In the genomic region with DNA sequence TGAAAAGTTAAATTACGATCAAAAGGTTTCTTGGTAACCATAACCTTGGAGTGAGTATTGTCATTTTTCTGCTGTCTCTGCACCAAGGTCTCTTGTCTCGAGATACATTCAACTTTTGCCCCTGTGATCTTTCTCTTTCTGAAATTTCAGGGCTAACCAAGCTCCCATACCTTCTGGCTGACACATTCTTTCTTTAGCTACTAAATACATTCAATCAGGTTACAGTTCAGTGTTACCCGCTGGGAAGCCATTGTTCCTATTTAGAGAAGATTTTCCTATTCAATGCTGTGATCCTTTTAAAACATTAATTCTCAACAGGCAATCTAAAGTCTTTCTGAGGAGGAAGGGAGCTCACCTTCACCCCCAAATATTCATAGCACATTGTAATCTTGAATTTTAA, we compare ENCODE assay signal across 1 cellular context.
TF ChIP-seq lines count a peak whose summit lies in the region.

No MANE protein-coding gene starts in this region.

TF ChIP-seq in GM12878, 131 proteins besides CTCF, POLR2A, EP300 and RAD21:
- no peak for TF ChIP-seq HDGF (IDR thresholded peaks at IDR 0.05)
- TF ChIP-seq SMAD1 (IDR thresholded peaks at IDR 0.05; ENCODE audit: low read depth, partially characterized antibody) = no peak
- TF ChIP-seq POLR2AphosphoS2 (IDR thresholded peaks at IDR 0.05; ENCODE audit: low read depth, low read length) = no peak
- TF ChIP-seq MEF2A (IDR thresholded peaks at IDR 0.05; ENCODE audit: insufficient read depth, low read depth, low read length) = no peak
- no peak for TF ChIP-seq IRF4 (IDR thresholded peaks at IDR 0.05; ENCODE audit: low read depth, low read length)
- no peak for TF ChIP-seq ETV6 (conservative IDR thresholded peaks at IDR 0.05 in 1 of 2, IDR thresholded peaks at IDR 0.05 in 1 of 2; ENCODE audit: borderline replicate concordance in 1 of 2, low read depth in 1 of 2)
- no peak for TF ChIP-seq ESRRA (IDR thresholded peaks at IDR 0.05; ENCODE audit: low read length)
- no peak for TF ChIP-seq CBFB (IDR thresholded peaks at IDR 0.05; ENCODE audit: low read depth)
- TF ChIP-seq, protein P1, sequence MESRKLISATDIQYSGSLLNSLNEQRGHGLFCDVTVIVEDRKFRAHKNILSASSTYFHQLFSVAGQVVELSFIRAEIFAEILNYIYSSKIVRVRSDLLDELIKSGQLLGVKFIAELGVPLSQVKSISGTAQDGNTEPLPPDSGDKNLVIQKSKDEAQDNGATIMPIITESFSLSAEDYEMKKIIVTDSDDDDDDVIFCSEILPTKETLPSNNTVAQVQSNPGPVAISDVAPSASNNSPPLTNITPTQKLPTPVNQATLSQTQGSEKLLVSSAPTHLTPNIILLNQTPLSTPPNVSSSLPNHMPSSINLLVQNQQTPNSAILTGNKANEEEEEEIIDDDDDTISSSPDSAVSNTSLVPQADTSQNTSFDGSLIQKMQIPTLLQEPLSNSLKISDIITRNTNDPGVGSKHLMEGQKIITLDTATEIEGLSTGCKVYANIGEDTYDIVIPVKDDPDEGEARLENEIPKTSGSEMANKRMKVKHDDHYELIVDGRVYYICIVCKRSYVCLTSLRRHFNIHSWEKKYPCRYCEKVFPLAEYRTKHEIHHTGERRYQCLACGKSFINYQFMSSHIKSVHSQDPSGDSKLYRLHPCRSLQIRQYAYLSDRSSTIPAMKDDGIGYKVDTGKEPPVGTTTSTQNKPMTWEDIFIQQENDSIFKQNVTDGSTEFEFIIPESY (IDR thresholded peaks at IDR 0.05) = no peak
- TF ChIP-seq NR2C2 (IDR thresholded peaks at IDR 0.05; ENCODE audit: borderline replicate concordance, control insufficient read depth, insufficient read length, low read depth) = no peak
- TF ChIP-seq, protein P2, sequence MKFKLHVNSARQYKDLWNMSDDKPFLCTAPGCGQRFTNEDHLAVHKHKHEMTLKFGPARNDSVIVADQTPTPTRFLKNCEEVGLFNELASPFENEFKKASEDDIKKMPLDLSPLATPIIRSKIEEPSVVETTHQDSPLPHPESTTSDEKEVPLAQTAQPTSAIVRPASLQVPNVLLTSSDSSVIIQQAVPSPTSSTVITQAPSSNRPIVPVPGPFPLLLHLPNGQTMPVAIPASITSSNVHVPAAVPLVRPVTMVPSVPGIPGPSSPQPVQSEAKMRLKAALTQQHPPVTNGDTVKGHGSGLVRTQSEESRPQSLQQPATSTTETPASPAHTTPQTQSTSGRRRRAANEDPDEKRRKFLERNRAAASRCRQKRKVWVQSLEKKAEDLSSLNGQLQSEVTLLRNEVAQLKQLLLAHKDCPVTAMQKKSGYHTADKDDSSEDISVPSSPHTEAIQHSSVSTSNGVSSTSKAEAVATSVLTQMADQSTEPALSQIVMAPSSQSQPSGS (IDR thresholded peaks at IDR 0.05; ENCODE audit: low read length) = no peak
TF ChIP-seq in GM12878: peak in this region for 0.
